24 cellular contexts compared by ENCODE assay signal in genomic region chr20:20904171-20904831, GRCh38.
"Had no signal": no experiment of that assay in that cellular context is flagged by ENCODE, and none has a peak within 500 bp of the region (broad histone marks: within the 10 kb centered on the region; RNA-seq: fewer than 3 reads in every experiment).

No MANE protein-coding gene starts in this region.

- H3K36me3 ChIP-seq: neural progenitor cell, ovary, right lobe of liver, sigmoid colon, stomach, thoracic aorta, thyroid gland, tibial nerve, upper lobe of right lung, uterus had no signal

- FAIRE-seq: small intestine had no signal

- H3K4me3 ChIP-seq: neural progenitor cell, ovary, psoas muscle, right lobe of liver, sigmoid colon, stomach, thoracic aorta, thyroid gland, tibial nerve, upper lobe of right lung, uterus had no signal

- H3K9me3 ChIP-seq: ovary, psoas muscle, right lobe of liver, sigmoid colon, thoracic aorta, thyroid gland, upper lobe of right lung, uterus had no signal

- H3K27ac ChIP-seq: neural progenitor cell, ovary, parathyroid adenoma, psoas muscle, right lobe of liver, sigmoid colon, stomach, thoracic aorta, thyroid gland, tibial nerve, upper lobe of right lung, uterus had no signal

- ATAC-seq: natural killer cell; psoas muscle; right cardiac atrium; right lobe of liver; stimulated activated effector memory CD8-positive, alpha-beta T cell treated with anti-CD3 and anti-CD28 coated beads, Interleukin-12 subunit alpha, Interleukin-12 subunit beta, amount 100 ng/mL, for 72 hours; stimulated activated naive B cell treated with anti-CD40 and anti-IgM and Interleukin-4, amounts not matched to agents 10 μg/mL and 1 μg/mL and 100 μg/mL, for 72 hours; upper lobe of right lung had no signal

- DNase-seq: natural killer cell; occipital lobe; ovary; posterior cingulate gyrus; psoas muscle; right cardiac atrium; right lobe of liver; sigmoid colon; small intestine; stimulated activated CD4-positive, alpha-beta T cell treated with anti-CD3 and anti-CD28 coated beads, Interleukin-15, amount 100 ng/mL, for 24 hours; stimulated activated CD4-positive, alpha-beta T cell treated with anti-CD3 and anti-CD28 coated beads, Interleukin-2, amount 100 ng/mL, for 24 hours; stimulated activated CD4-positive, alpha-beta T cell treated with anti-CD3 and anti-CD28 coated beads, Interleukin-2, amount 100 ng/mL, for 48 hours; stimulated activated CD4-positive, alpha-beta T cell treated with anti-CD3 and anti-CD28 coated beads, Interleukin-4, amount 100 ng/mL, for 24 hours; stimulated activated naive B cell treated with anti-CD40 and anti-IgM and Interleukin-4, amounts not matched to agents 10 μg/mL and 1 μg/mL and 100 μg/mL, for 72 hours; stimulated activated naive CD4-positive, alpha-beta T cell treated with Interleukin-2 at 50 U/mL for 16 hours; stomach; thyroid gland; upper lobe of right lung; uterus had no signal

- H3K4me1 ChIP-seq: neural progenitor cell, parathyroid adenoma, psoas muscle, right lobe of liver, sigmoid colon, stomach, thyroid gland, tibial nerve, upper lobe of right lung, uterus had no signal

- H3K27me3 ChIP-seq: neural progenitor cell, ovary, right lobe of liver, sigmoid colon, thyroid gland, tibial nerve, uterus had no signal
